ENCODE assay signal across 2 cellular contexts in the genomic region with DNA sequence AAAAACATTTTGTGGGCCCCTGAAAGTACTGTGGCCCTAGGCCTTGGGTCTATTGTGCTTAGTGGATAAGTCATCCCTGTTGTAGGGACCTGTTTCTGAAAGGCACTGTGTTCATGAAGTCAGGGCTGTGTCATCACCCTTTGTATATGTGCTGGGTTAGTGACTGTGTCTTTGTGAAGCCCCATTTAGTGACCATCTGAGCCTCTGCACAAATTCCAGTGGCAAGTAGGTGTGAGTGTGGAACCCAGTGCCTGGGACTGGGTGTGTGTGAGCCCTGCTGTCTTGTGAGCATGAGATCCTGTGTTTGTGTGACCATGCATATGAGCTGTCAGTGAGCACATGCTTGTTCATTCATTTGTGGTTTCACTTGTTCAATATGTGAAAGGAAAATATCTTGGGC.
TF ChIP-seq lines count a peak whose summit lies in the region.

No MANE protein-coding gene starts in this region.

TF ChIP-seq in HCT116, 20 proteins besides CTCF, POLR2A, EP300 and RAD21:
- no peak for TF ChIP-seq SRF (IDR thresholded peaks at IDR 0.05; ENCODE audit: low read depth)
- no peak for TF ChIP-seq TCF7L2 (IDR thresholded peaks at IDR 0.05; ENCODE audit: borderline replicate concordance, extremely low read depth, insufficient read depth, insufficient read length)
- TF ChIP-seq JUND (IDR thresholded peaks at IDR 0.05), result no peak
- TF ChIP-seq SIN3A (IDR thresholded peaks at IDR 0.05; ENCODE audit: low read depth), result no peak
- TF ChIP-seq ZBTB33 (IDR thresholded peaks at IDR 0.05; ENCODE audit: extremely low read depth, insufficient replicate concordance, low read length), result no peak
- TF ChIP-seq ZFX (IDR thresholded peaks at IDR 0.05), result no peak
- no peak for TF ChIP-seq FOSL1 (IDR thresholded peaks at IDR 0.05; ENCODE audit: low read depth)
- no peak for TF ChIP-seq MAX (IDR thresholded peaks at IDR 0.05)
- no peak for TF ChIP-seq POLR2AphosphoS5 (IDR thresholded peaks at IDR 0.05; ENCODE audit: low read depth, low read length)
- TF ChIP-seq SP1 (IDR thresholded peaks at IDR 0.05; ENCODE audit: low read depth), result no peak
- TF ChIP-seq CBX3 (IDR thresholded peaks at IDR 0.05; ENCODE audit: low read depth), result no peak
- TF ChIP-seq EGR1 (IDR thresholded peaks at IDR 0.05; ENCODE audit: low read depth), result no peak
- TF ChIP-seq EZH2 (IDR thresholded peaks at IDR 0.05), result no peak
- no peak for TF ChIP-seq YY1 (IDR thresholded peaks at IDR 0.05; ENCODE audit: extremely low read depth, insufficient replicate concordance, low read depth, low read length)
- TF ChIP-seq, protein P1, sequence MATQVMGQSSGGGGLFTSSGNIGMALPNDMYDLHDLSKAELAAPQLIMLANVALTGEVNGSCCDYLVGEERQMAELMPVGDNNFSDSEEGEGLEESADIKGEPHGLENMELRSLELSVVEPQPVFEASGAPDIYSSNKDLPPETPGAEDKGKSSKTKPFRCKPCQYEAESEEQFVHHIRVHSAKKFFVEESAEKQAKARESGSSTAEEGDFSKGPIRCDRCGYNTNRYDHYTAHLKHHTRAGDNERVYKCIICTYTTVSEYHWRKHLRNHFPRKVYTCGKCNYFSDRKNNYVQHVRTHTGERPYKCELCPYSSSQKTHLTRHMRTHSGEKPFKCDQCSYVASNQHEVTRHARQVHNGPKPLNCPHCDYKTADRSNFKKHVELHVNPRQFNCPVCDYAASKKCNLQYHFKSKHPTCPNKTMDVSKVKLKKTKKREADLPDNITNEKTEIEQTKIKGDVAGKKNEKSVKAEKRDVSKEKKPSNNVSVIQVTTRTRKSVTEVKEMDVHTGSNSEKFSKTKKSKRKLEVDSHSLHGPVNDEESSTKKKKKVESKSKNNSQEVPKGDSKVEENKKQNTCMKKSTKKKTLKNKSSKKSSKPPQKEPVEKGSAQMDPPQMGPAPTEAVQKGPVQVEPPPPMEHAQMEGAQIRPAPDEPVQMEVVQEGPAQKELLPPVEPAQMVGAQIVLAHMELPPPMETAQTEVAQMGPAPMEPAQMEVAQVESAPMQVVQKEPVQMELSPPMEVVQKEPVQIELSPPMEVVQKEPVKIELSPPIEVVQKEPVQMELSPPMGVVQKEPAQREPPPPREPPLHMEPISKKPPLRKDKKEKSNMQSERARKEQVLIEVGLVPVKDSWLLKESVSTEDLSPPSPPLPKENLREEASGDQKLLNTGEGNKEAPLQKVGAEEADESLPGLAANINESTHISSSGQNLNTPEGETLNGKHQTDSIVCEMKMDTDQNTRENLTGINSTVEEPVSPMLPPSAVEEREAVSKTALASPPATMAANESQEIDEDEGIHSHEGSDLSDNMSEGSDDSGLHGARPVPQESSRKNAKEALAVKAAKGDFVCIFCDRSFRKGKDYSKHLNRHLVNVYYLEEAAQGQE (IDR thresholded peaks at IDR 0.05; ENCODE audit: low read depth), result no peak
- no peak for TF ChIP-seq ELF1 (IDR thresholded peaks at IDR 0.05; ENCODE audit: borderline replicate concordance, low read depth)
- no peak for TF ChIP-seq ZNF274 (IDR thresholded peaks at IDR 0.05; ENCODE audit: low read depth, low read length)

TF ChIP-seq in GM23338, 12 proteins besides CTCF, POLR2A, EP300 and RAD21:
- TF ChIP-seq NANOG (IDR thresholded peaks at IDR 0.05; ENCODE audit: borderline replicate concordance), result no peak
- no peak for TF ChIP-seq STAT1 (IDR thresholded peaks at IDR 0.05; ENCODE audit: unreplicated experiment)
- TF ChIP-seq, protein P2, sequence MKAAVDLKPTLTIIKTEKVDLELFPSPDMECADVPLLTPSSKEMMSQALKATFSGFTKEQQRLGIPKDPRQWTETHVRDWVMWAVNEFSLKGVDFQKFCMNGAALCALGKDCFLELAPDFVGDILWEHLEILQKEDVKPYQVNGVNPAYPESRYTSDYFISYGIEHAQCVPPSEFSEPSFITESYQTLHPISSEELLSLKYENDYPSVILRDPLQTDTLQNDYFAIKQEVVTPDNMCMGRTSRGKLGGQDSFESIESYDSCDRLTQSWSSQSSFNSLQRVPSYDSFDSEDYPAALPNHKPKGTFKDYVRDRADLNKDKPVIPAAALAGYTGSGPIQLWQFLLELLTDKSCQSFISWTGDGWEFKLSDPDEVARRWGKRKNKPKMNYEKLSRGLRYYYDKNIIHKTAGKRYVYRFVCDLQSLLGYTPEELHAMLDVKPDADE (IDR thresholded peaks at IDR 0.05), result no peak
- no peak for TF ChIP-seq EZH2 (IDR thresholded peaks at IDR 0.05; ENCODE audit: low read depth, unreplicated experiment)
- TF ChIP-seq, protein P3, sequence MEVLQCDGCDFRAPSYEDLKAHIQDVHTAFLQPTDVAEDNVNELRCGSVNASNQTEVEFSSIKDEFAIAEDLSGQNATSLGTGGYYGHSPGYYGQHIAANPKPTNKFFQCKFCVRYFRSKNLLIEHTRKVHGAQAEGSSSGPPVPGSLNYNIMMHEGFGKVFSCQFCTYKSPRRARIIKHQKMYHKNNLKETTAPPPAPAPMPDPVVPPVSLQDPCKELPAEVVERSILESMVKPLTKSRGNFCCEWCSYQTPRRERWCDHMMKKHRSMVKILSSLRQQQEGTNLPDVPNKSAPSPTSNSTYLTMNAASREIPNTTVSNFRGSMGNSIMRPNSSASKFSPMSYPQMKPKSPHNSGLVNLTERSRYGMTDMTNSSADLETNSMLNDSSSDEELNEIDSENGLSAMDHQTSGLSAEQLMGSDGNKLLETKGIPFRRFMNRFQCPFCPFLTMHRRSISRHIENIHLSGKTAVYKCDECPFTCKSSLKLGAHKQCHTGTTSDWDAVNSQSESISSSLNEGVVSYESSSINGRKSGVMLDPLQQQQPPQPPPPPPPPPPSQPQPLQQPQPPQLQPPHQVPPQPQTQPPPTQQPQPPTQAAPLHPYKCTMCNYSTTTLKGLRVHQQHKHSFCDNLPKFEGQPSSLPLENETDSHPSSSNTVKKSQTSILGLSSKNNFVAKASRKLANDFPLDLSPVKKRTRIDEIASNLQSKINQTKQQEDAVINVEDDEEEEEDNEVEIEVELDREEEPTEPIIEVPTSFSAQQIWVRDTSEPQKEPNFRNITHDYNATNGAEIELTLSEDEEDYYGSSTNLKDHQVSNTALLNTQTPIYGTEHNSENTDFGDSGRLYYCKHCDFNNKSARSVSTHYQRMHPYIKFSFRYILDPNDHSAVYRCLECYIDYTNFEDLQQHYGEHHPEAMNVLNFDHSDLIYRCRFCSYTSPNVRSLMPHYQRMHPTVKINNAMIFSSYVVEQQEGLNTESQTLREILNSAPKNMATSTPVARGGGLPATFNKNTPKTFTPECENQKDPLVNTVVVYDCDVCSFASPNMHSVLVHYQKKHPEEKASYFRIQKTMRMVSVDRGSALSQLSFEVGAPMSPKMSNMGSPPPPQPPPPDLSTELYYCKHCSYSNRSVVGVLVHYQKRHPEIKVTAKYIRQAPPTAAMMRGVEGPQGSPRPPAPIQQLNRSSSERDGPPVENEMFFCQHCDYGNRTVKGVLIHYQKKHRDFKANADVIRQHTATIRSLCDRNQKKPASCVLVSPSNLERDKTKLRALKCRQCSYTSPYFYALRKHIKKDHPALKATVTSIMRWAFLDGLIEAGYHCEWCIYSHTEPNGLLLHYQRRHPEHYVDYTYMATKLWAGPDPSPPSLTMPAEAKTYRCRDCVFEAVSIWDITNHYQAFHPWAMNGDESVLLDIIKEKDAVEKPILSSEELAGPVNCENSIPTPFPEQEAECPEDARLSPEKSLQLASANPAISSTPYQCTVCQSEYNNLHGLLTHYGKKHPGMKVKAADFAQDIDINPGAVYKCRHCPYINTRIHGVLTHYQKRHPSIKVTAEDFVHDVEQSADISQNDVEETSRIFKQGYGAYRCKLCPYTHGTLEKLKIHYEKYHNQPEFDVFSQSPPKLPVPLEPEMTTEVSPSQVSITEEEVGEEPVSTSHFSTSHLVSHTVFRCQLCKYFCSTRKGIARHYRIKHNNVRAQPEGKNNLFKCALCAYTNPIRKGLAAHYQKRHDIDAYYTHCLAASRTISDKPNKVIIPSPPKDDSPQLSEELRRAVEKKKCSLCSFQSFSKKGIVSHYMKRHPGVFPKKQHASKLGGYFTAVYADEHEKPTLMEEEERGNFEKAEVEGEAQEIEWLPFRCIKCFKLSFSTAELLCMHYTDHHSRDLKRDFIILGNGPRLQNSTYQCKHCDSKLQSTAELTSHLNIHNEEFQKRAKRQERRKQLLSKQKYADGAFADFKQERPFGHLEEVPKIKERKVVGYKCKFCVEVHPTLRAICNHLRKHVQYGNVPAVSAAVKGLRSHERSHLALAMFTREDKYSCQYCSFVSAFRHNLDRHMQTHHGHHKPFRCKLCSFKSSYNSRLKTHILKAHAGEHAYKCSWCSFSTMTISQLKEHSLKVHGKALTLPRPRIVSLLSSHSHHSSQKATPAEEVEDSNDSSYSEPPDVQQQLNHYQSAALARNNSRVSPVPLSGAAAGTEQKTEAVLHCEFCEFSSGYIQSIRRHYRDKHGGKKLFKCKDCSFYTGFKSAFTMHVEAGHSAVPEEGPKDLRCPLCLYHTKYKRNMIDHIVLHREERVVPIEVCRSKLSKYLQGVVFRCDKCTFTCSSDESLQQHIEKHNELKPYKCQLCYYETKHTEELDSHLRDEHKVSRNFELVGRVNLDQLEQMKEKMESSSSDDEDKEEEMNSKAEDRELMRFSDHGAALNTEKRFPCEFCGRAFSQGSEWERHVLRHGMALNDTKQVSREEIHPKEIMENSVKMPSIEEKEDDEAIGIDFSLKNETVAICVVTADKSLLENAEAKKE (CRISPR knock-in tag; IDR thresholded peaks at IDR 0.05), result no peak
- no peak for TF ChIP-seq JUNB (IDR thresholded peaks at IDR 0.05; ENCODE audit: unreplicated experiment)
- TF ChIP-seq, protein P1 (IDR thresholded peaks at IDR 0.05; ENCODE audit: unreplicated experiment), result no peak
- no peak for TF ChIP-seq EZH2phosphoT487 (IDR thresholded peaks at IDR 0.05; ENCODE audit: unreplicated experiment)
- no peak for TF ChIP-seq ZNF331 (CRISPR knock-in tag; IDR thresholded peaks at IDR 0.05; ENCODE audit: low read depth)
- no peak for TF ChIP-seq POLR2AphosphoS5 (IDR thresholded peaks at IDR 0.05; ENCODE audit: low read depth)
- no peak for TF ChIP-seq CREB1 (CRISPR knock-in tag; IDR thresholded peaks at IDR 0.05; ENCODE audit: low read depth)
- no peak for TF ChIP-seq ZNF114 (CRISPR knock-in tag; IDR thresholded peaks at IDR 0.05)
